ENCODE assay signal across 12 cellular contexts in genomic region chr5:74240783-74241750, GRCh38.
DNase-seq lines count a peak whose midpoint lies in the region; ATAC-seq and TF ChIP-seq lines count a peak whose summit lies in the region.
"Had no signal": no experiment of that assay in that cellular context is flagged by ENCODE, and none has a peak within 500 bp of the region (broad histone marks: within the 10 kb centered on the region; RNA-seq: fewer than 3 reads in every experiment).

No MANE protein-coding gene starts in this region.

- H3K9me3 ChIP-seq in right cardiac atrium (ENCODE audit: control insufficient read depth, low read length): no peaks in the 10 kb centered on the region
- H3K9me3 ChIP-seq in RWPE2 (ENCODE audit: severe bottlenecking): no peaks in the 10 kb centered on the region
- H3K9me3 ChIP-seq: MG63 had no signal

- no peaks in the 10 kb centered on the region for H3K36me3 Mint-ChIP-seq in activated T-helper 2 cell treated with anti-CD3 and anti-CD28 coated beads, Interferon-gamma antibody, Interleukin-2, Interleukin-4, amounts not matched to agents 10 μg/mL and 5 μg/mL and 100 μg/mL, durations not matched to agents 14 hours and 24 hours and 36 hours (ENCODE audit: low read depth)

- no peak overlapping the region for H3K27ac Mint-ChIP-seq in activated T-helper 2 cell treated with anti-CD3 and anti-CD28 coated beads, Interferon-gamma antibody, Interleukin-2, Interleukin-4, amounts not matched to agents 10 μg/mL and 5 μg/mL and 100 μg/mL, durations not matched to agents 14 hours and 24 hours and 36 hours
- H3K27ac Mint-ChIP-seq: B cell had no signal

- no peak overlapping the region for H3K4me3 Mint-ChIP-seq in activated T-helper 2 cell treated with anti-CD3 and anti-CD28 coated beads, Interferon-gamma antibody, Interleukin-2, Interleukin-4, amounts not matched to agents 10 μg/mL and 5 μg/mL and 100 μg/mL, durations not matched to agents 14 hours and 24 hours and 36 hours (ENCODE audit: low read depth)
- H3K4me3 Mint-ChIP-seq: B cell had no signal

- H3K4me1 ChIP-seq in right cardiac atrium (ENCODE audit: control insufficient read depth, insufficient read depth, low read length) (peaks cover 5% of the 10 kb centered on the region), RWPE2 (ENCODE audit: insufficient read depth, poor library complexity, severe bottlenecking) (peaks cover 47% of the 10 kb centered on the region)

- TF ChIP-seq CTCF in RWPE2 (IDR thresholded peaks at IDR 0.05; ENCODE audit: poor library complexity, severe bottlenecking): no peak

- H3K27me3 Mint-ChIP-seq in activated T-helper 2 cell treated with anti-CD3 and anti-CD28 coated beads, Interferon-gamma antibody, Interleukin-2, Interleukin-4, amounts not matched to agents 10 μg/mL and 5 μg/mL and 100 μg/mL, durations not matched to agents 14 hours and 24 hours and 36 hours (ENCODE audit: low read depth): peaks cover 23% of the 10 kb centered on the region

- H3K4me3 ChIP-seq in right cardiac atrium (ENCODE audit: low read length): no peak overlapping the region
- H3K4me3 ChIP-seq in RWPE2 (ENCODE audit: severe bottlenecking): no peak overlapping the region
- H3K4me3 ChIP-seq: MG63 had no signal

- peaks cover 6% of the 10 kb centered on the region for H3K4me1 Mint-ChIP-seq in activated T-helper 2 cell treated with anti-CD3 and anti-CD28 coated beads, Interferon-gamma antibody, Interleukin-2, Interleukin-4, amounts not matched to agents 10 μg/mL and 5 μg/mL and 100 μg/mL, durations not matched to agents 14 hours and 24 hours and 36 hours (ENCODE audit: low read depth)
- H3K4me1 Mint-ChIP-seq: B cell had no signal

- DNase-seq in right cardiac atrium: no peak
- DNase-seq in left ventricle myocardium superior: no peak
- no peak for DNase-seq in RWPE2 (ENCODE audit: low spot score)
- peak; percentile 30 for DNase-seq in fibroblast of peridontal ligament (ENCODE audit: extremely low read depth)
- DNase-seq in activated T-helper 2 cell treated with anti-CD3 and anti-CD28 coated beads, Interferon-gamma antibody, Interleukin-2, Interleukin-4, amounts not matched to agents 10 μg/mL and 5 μg/mL and 100 μg/mL, durations not matched to agents 14 hours and 24 hours and 36 hours (ENCODE audit: low spot score): no peak
- DNase-seq in NCI-H1694 (lab: John Stamatoyannopoulos, UW): no peak
- DNase-seq in GM19238 (ENCODE audit: insufficient read length, low spot score): no peak
- DNase-seq: activated CD4-positive, alpha-beta T cell treated with anti-CD3 and anti-CD28 coated beads, Interleukin-2, amount 50 U/mL, for 1 hour; anterior cingulate cortex had no signal

- H3K36me3 ChIP-seq in RWPE2 (ENCODE audit: low read depth): no peaks in the 10 kb centered on the region
- H3K36me3 ChIP-seq: MG63 had no signal

- H3K27ac ChIP-seq in right cardiac atrium (ENCODE audit: low read length): no peak overlapping the region
- H3K27ac ChIP-seq in RWPE2 (ENCODE audit: poor library complexity, severe bottlenecking): peak overlapping the region; percentile 98

- no peaks in the 10 kb centered on the region for H3K9me3 Mint-ChIP-seq in activated T-helper 2 cell treated with anti-CD3 and anti-CD28 coated beads, Interferon-gamma antibody, Interleukin-2, Interleukin-4, amounts not matched to agents 10 μg/mL and 5 μg/mL and 100 μg/mL, durations not matched to agents 14 hours and 24 hours and 36 hours

- ATAC-seq in right cardiac atrium (peak; percentile 18 to 45), left ventricle myocardium superior (no peak), RWPE2 (ENCODE audit: low read depth) (peak; percentile 67), GM18867 (IDR thresholded peaks at IDR 0.05; ENCODE audit: unreplicated experiment) (no peak)

- WGBS in right cardiac atrium: 51% methylated on average over 5 of the region's 5 CpGs

- intact Hi-C loops in right cardiac atrium (cut with DNase I) (no loop called here), left ventricle myocardium superior (cut with micrococcal nuclease) (no loop called here)
- intact Hi-C loops in activated T-helper 2 cell treated with anti-CD3 and anti-CD28 coated beads, Interferon-gamma antibody, Interleukin-2, Interleukin-4, amounts not matched to agents 10 μg/mL and 5 μg/mL and 100 μg/mL, durations not matched to agents 14 hours and 24 hours and 36 hours (cut with micrococcal nuclease): loop anchor here (2.0 kb wide), 1 partner anchor 40 kb away; no protein-coding TSS in a partner anchor

- H3K27me3 ChIP-seq in right cardiac atrium (ENCODE audit: control insufficient read depth, insufficient read depth) (no peaks in the 10 kb centered on the region), RWPE2 (ENCODE audit: insufficient read depth, poor library complexity, severe bottlenecking) (no peaks in the 10 kb centered on the region)
- H3K27me3 ChIP-seq: MG63 had no signal

Comparison
In these comparisons a context has a peak if more than half of its experiments do, and no peak if none do; other contexts are left out.
1. ATAC-seq: peak in right cardiac atrium (2 of 2) and RWPE2 (single experiment); none in left ventricle myocardium superior (single experiment) and GM18867 (single experiment).